8 cellular contexts compared by ENCODE assay signal in genomic region chr3:47283596-47284364, GRCh38. TPM values are rescaled to one million over a fixed set of nuclear protein-coding genes. Genes with fewer than 3 reads are reported as not detected.
DNase-seq lines count a peak whose midpoint lies in the region; ATAC-seq and TF ChIP-seq lines count a peak whose summit lies in the region.

No MANE protein-coding gene starts in this region.

- 34 to 47% (median 40%) methylated on average over 10 to 12 of the region's 12 CpGs for WGBS in spleen, 5 donors

- peaks cover 29% of the 10 kb centered on the region for H3K36me3 Mint-ChIP-seq in activated naive CD8-positive, alpha-beta T cell treated with anti-CD3 and anti-CD28 coated beads, Interleukin-2, amount 50 U/mL, for 24 hours (ENCODE audit: low read depth)

- peak overlapping the region; percentile 97 for H3K4me3 ChIP-seq in NT2/D1 (ENCODE audit: insufficient read length, low read depth)
- peak overlapping the region; percentile 84 for H3K4me3 ChIP-seq in iPS-18c (ENCODE audit: insufficient read depth, low read depth, low read length)
- peak overlapping the region; percentile 78 to 95 (median 84) for H3K4me3 ChIP-seq in spleen

- peaks cover 42% of the 10 kb centered on the region for H3K36me3 ChIP-seq in NT2/D1 (ENCODE audit: insufficient read depth, insufficient read length, low read length)
- peaks cover 0 to 22% (median 9%) of the 10 kb centered on the region in 6 donors for H3K36me3 ChIP-seq in spleen

- H3K9me3 ChIP-seq in NT2/D1 (ENCODE audit: insufficient read depth, low read length) (no peaks in the 10 kb centered on the region), iPS-18c (ENCODE audit: control insufficient read depth, insufficient read depth, low read length) (no peaks in the 10 kb centered on the region), spleen (no peaks in the 10 kb centered on the region)

- H3K27ac Mint-ChIP-seq in activated naive CD8-positive, alpha-beta T cell treated with anti-CD3 and anti-CD28 coated beads, Interleukin-2, amount 50 U/mL, for 24 hours: peak overlapping the region; percentile 100

- H3K27me3 ChIP-seq in NT2/D1 (ENCODE audit: insufficient read depth, insufficient read length): no peaks in the 10 kb centered on the region
- H3K27me3 ChIP-seq in spleen (replicated peaks in 1 of 7): no peaks in the 10 kb centered on the region

- TF ChIP-seq POLR2A in spleen (IDR thresholded peaks at IDR 0.05): no peak

- ATAC-seq in activated naive CD8-positive, alpha-beta T cell treated with anti-CD3 and anti-CD28 coated beads, Interleukin-2, amount 50 U/mL, for 24 hours: peak; percentile 37

- no peaks in the 10 kb centered on the region for H3K27me3 Mint-ChIP-seq in activated naive CD8-positive, alpha-beta T cell treated with anti-CD3 and anti-CD28 coated beads, Interleukin-2, amount 50 U/mL, for 24 hours

- no peak for TF ChIP-seq CTCF in spleen (IDR thresholded peaks at IDR 0.05 in 8 of 11, conservative IDR thresholded peaks at IDR 0.05 in 3 of 11)

- H3K9me3 Mint-ChIP-seq in activated naive CD8-positive, alpha-beta T cell treated with anti-CD3 and anti-CD28 coated beads, Interleukin-2, amount 50 U/mL, for 24 hours: no peaks in the 10 kb centered on the region

- intact Hi-C loops in spleen (cut with DNase I; ENCODE audit: low total_unique reads): no loop called here

- peaks cover 47% of the 10 kb centered on the region for H3K4me1 Mint-ChIP-seq in activated naive CD8-positive, alpha-beta T cell treated with anti-CD3 and anti-CD28 coated beads, Interleukin-2, amount 50 U/mL, for 24 hours

- DNase-seq in EH (ENCODE audit: low read depth) (peak; percentile 30), NT2/D1 (ENCODE audit: low read depth, low spot score) (no peak), spleen (peak; percentile 81), AML-193 (lab: John Stamatoyannopoulos, UW) (no peak), dedifferentiated amniotic fluid mesenchymal stem cell (ENCODE audit: extremely low spot score) (no peak), HPDE6-E6E7 (ENCODE audit: extremely low spot score) (no peak)
- DNase-seq in activated naive CD8-positive, alpha-beta T cell treated with anti-CD3 and anti-CD28 coated beads, Interleukin-2, amount 50 U/mL, for 24 hours: peak; percentile 59

- peak overlapping the region; percentile 79 to 97 (median 94) for H3K27ac ChIP-seq in spleen

- H3K4me1 ChIP-seq in NT2/D1 (ENCODE audit: insufficient read depth, insufficient read length): peaks cover 7% of the 10 kb centered on the region
- peaks cover 30 to 74% (median 53%) of the 10 kb centered on the region in 6 donors for H3K4me1 ChIP-seq in spleen

- H3K9ac ChIP-seq in NT2/D1 (ENCODE audit: insufficient read length, low read depth): peak overlapping the region; percentile 95

- peak overlapping the region; percentile 99 for H3K4me3 Mint-ChIP-seq in activated naive CD8-positive, alpha-beta T cell treated with anti-CD3 and anti-CD28 coated beads, Interleukin-2, amount 50 U/mL, for 24 hours

RNA-seq across cellular contexts. Expression of gene KLHL18, which starts 1.0 kb away (rescaled TPM):
- 10 to 100 TPM; 22.0 to 44.6 (median 31.3) TPM for total RNA-seq in spleen
- polyA plus RNA-seq in spleen: 10 to 100 TPM; 19.2 to 28.3 (median 26.9) TPM

RNA-seq across cellular contexts. Expression of gene KIF9, which starts 1.2 kb away (rescaled TPM):
- 10 to 100 TPM in 2 of 7 donors, 1 to 10 TPM in 5; 3.9 to 15.8 (median 6.6) TPM for total RNA-seq in spleen
- polyA plus RNA-seq in spleen: 10 to 100 TPM in 1 of 3 donors, 1 to 10 TPM in 2; 3.8 to 12.3 (median 6.8) TPM

Comparison
In these comparisons a context has a peak if more than half of its experiments do, and no peak if none do; other contexts are left out.
1. DNase-seq: peak in EH (single experiment), activated naive CD8-positive, alpha-beta T cell treated with anti-CD3 and anti-CD28 coated beads, Interleukin-2, amount 50 U/mL, for 24 hours (single experiment) and spleen (single experiment); none in NT2/D1 (single experiment), AML-193 (0 of 2), dedifferentiated amniotic fluid mesenchymal stem cell (single experiment) and HPDE6-E6E7 (single experiment).
2. Peak in every context shown above with its lines, with median percentiles within 50 percentile points of each other: H3K4me3 ChIP-seq.